ENCODE assay signal across 18 cellular contexts in genomic region chr2:133812826-133813617, GRCh38.
DNase-seq lines count a peak whose midpoint lies in the region; ATAC-seq, FAIRE-seq and TF ChIP-seq lines count a peak whose summit lies in the region.
"Had no signal": no experiment of that assay in that cellular context is flagged by ENCODE, and none has a peak within 500 bp of the region (broad histone marks: within the 10 kb centered on the region; RNA-seq: fewer than 3 reads in every experiment).

No MANE protein-coding gene starts in this region.

- peak; percentile 5 for FAIRE-seq in urothelium cell line (lab: Jason Lieb, UNC)
- FAIRE-seq: HepG2 had no signal

- H3K27ac Mint-ChIP-seq in CD8-positive, alpha-beta memory T cell, result no peak overlapping the region

- no peaks in the 10 kb centered on the region for H3K9me3 ChIP-seq in SK-N-SH
- H3K9me3 ChIP-seq in adipocyte (ENCODE audit: control insufficient read depth, low read length), result no peaks in the 10 kb centered on the region
- no peaks in the 10 kb centered on the region for H3K9me3 ChIP-seq in CD8-positive, alpha-beta memory T cell (ENCODE audit: low read length)
- H3K9me3 ChIP-seq: Peyer's patch had no signal

- no peak for TF ChIP-seq EP300 in SK-N-SH (IDR thresholded peaks at IDR 0.05; ENCODE audit: borderline replicate concordance in 1 of 2, low read depth in 1 of 2, low read length in 1 of 2)

- H3K27me3 ChIP-seq in SK-N-SH (ENCODE audit: insufficient read depth) (no peaks in the 10 kb centered on the region), adipocyte (replicated peaks; ENCODE audit: control insufficient read depth, insufficient read depth, low read length) (no peaks in the 10 kb centered on the region)
- H3K27me3 ChIP-seq in CD8-positive, alpha-beta memory T cell (ENCODE audit: insufficient read depth, low read length, poor library complexity, severe bottlenecking), result no peaks in the 10 kb centered on the region
- H3K27me3 ChIP-seq: Peyer's patch had no signal

- 41% methylated on average over 4 of the region's 4 CpGs for WGBS in SK-N-SH (ENCODE audit: low lambda C conversion rate)

- no peaks in the 10 kb centered on the region for H3K79me2 ChIP-seq in SK-N-SH (ENCODE audit: insufficient read depth)

- no peaks in the 10 kb centered on the region for H3K36me3 ChIP-seq in SK-N-SH (replicated peaks in 1 of 2; ENCODE audit: control insufficient read depth in 1 of 2, insufficient read depth in 2 of 2, low read length in 1 of 2)
- H3K36me3 ChIP-seq in adipocyte (ENCODE audit: control insufficient read depth, insufficient read depth, low read length, severe bottlenecking), result no peaks in the 10 kb centered on the region
- H3K36me3 ChIP-seq in CD8-positive, alpha-beta memory T cell (ENCODE audit: insufficient read depth, low read length), result no peaks in the 10 kb centered on the region
- H3K36me3 ChIP-seq: Peyer's patch had no signal

- no peak for TF ChIP-seq RAD21 in SK-N-SH (IDR thresholded peaks at IDR 0.05; ENCODE audit: low read length)

- CTCF ChIA-PET in SK-N-SH (lab: Yijun Ruan, JAX), result no interaction called here
- CTCF ChIA-PET in CD8-positive, alpha-beta memory T cell (lab: Charles Lee), result no interaction called here

- H3K4me3 Mint-ChIP-seq in CD8-positive, alpha-beta memory T cell, result no peak overlapping the region

- POLR2A ChIA-PET in SK-N-SH (lab: Yijun Ruan, JAX), result no interaction called here
- POLR2A ChIA-PET in CD8-positive, alpha-beta memory T cell (lab: Charles Lee), result no interaction called here

- H3K27me3 Mint-ChIP-seq in CD8-positive, alpha-beta memory T cell, result peaks cover 1 to 17% of the 10 kb centered on the region in 2 donors

- H2AFZ ChIP-seq in SK-N-SH (ENCODE audit: low read depth), result no peak overlapping the region

- no peaks in the 10 kb centered on the region for H3K4me1 Mint-ChIP-seq in CD8-positive, alpha-beta memory T cell

- H3K4me3 ChIP-seq in SK-N-SH (ENCODE audit: low read depth in 2 of 2, low read length in 1 of 2) (no peak overlapping the region), adipocyte (ENCODE audit: low read length) (no peak overlapping the region), fibroblast of the aortic adventitia (ENCODE audit: low read depth, low read length) (no peak overlapping the region)
- no peak overlapping the region for H3K4me3 ChIP-seq in CD8-positive, alpha-beta memory T cell (ENCODE audit: low read length)
- H3K4me3 ChIP-seq: Peyer's patch had no signal

- TF ChIP-seq CTCF in SK-N-SH (IDR thresholded peaks at IDR 0.05) (no peak), fibroblast of the aortic adventitia (IDR thresholded peaks at IDR 0.05; ENCODE audit: insufficient read depth, low read length) (no peak), GM10266 (IDR thresholded peaks at IDR 0.05; ENCODE audit: control insufficient read depth, insufficient read depth, low read depth, missing control alignments) (no peak)

- no peak overlapping the region for H3K9ac ChIP-seq in SK-N-SH
- H3K9ac ChIP-seq in adipocyte (ENCODE audit: low read length), result no peak overlapping the region

- H3K4me2 ChIP-seq in SK-N-SH, result peak overlapping the region; percentile 14; the same call in 1 of the 2 replicates

- no peaks in the 10 kb centered on the region for H4K20me1 ChIP-seq in SK-N-SH (ENCODE audit: insufficient read depth)

- H3F3A ChIP-seq in SK-N-SH (replicated peaks; ENCODE audit: insufficient read depth), result peaks cover 23% of the 10 kb centered on the region

- H3K9me2 ChIP-seq in SK-N-SH, result no peaks in the 10 kb centered on the region

- H3K4me1 ChIP-seq in SK-N-SH (ENCODE audit: control insufficient read depth in 1 of 2, insufficient read depth in 2 of 2, low read depth in 1 of 2, low read length in 1 of 2), result peaks cover 1 to 32% of the 10 kb centered on the region in 2 experiments
- peaks cover 6% of the 10 kb centered on the region for H3K4me1 ChIP-seq in adipocyte (ENCODE audit: control insufficient read depth, insufficient read depth, low read length)
- no peaks in the 10 kb centered on the region for H3K4me1 ChIP-seq in CD8-positive, alpha-beta memory T cell (ENCODE audit: insufficient read depth, low read length)
- H3K4me1 ChIP-seq: Peyer's patch had no signal

- peaks cover 4 to 23% (median 12%) of the 10 kb centered on the region in 5 donors for H3K9me3 Mint-ChIP-seq in CD8-positive, alpha-beta memory T cell

- peaks cover 0 to 4% (median 0%) of the 10 kb centered on the region in 3 donors for H3K36me3 Mint-ChIP-seq in CD8-positive, alpha-beta memory T cell

- peak overlapping the region in 1 of 2 experiments; percentile 60; a peak in 2 of 4 replicates for H3K27ac ChIP-seq in SK-N-SH (ENCODE audit: low read depth in 2 of 2, low read length in 1 of 2)
- H3K27ac ChIP-seq in CD8-positive, alpha-beta memory T cell (ENCODE audit: low read depth, low read length), result no peak overlapping the region
- H3K27ac ChIP-seq: 22Rv1, Peyer's patch had no signal

- no peak for ATAC-seq in SK-N-SH treated with all-trans-retinoic acid at 6 μM for 48 hours
- ATAC-seq: HepG2, left colon had no signal

- no peak for DNase-seq in SK-N-SH
- DNase-seq in adipocyte (ENCODE audit: low read depth), result peak; percentile 35
- peak; percentile 64 for DNase-seq in fibroblast of the aortic adventitia (ENCODE audit: low read depth)
- DNase-seq in urothelium cell line (ENCODE audit: low spot score), result peak; percentile 47
- DNase-seq in hepatic stellate cell (ENCODE audit: low spot score), result no peak
- no peak for DNase-seq in GM10266 (ENCODE audit: extremely low spot score)
- no peak for DNase-seq in CD8-positive, alpha-beta memory T cell
- DNase-seq: activated CD4-positive, alpha-beta T cell treated with anti-CD3 and anti-CD28 coated beads for 1 hour; activated naive CD4-positive, alpha-beta T cell; central memory CD4-positive, alpha-beta T cell; COR-L47; left colon; NCI-H2107; NCI-H774; Peyer's patch had no signal

TF ChIP-seq in SK-N-SH, 30 proteins besides CTCF, POLR2A, EP300 and RAD21:
- TF ChIP-seq NRF1 (IDR thresholded peaks at IDR 0.05; ENCODE audit: low read depth, low read length), result no peak
- TF ChIP-seq FOSL2 (IDR thresholded peaks at IDR 0.05; ENCODE audit: borderline replicate concordance, low read depth), result peak; percentile 47; the same call in 1 of the 2 replicates
- peak; percentile 26; the same call in 1 of the 2 replicates for TF ChIP-seq PBX3 (IDR thresholded peaks at IDR 0.05)
- peak; percentile 18; the same call in 1 of the 2 replicates for TF ChIP-seq JUND (IDR thresholded peaks at IDR 0.05)
- TF ChIP-seq, protein P1, sequence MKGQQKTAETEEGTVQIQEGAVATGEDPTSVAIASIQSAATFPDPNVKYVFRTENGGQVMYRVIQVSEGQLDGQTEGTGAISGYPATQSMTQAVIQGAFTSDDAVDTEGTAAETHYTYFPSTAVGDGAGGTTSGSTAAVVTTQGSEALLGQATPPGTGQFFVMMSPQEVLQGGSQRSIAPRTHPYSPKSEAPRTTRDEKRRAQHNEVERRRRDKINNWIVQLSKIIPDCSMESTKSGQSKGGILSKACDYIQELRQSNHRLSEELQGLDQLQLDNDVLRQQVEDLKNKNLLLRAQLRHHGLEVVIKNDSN (IDR thresholded peaks at IDR 0.05; ENCODE audit: borderline replicate concordance, low read depth), result no peak
- TF ChIP-seq TCF12 (IDR thresholded peaks at IDR 0.05), result peak; percentile 47; the same call in 1 of the 2 replicates
- no peak for TF ChIP-seq GATA2 (CRISPR knock-in tag; IDR thresholded peaks at IDR 0.05)
- TF ChIP-seq NFIC (IDR thresholded peaks at IDR 0.05; ENCODE audit: borderline replicate concordance), result peak; percentile 15; the same call in 1 of the 2 replicates

TF ChIP-seq in SK-N-SH treated with all-trans-retinoic acid at 6 μM for 48 hours, 23 proteins besides CTCF, POLR2A, EP300 and RAD21:
- TF ChIP-seq PATZ1 (CRISPR knock-in tag; IDR thresholded peaks at IDR 0.05; ENCODE audit: borderline replicate concordance) (no peak), ARNTL (CRISPR knock-in tag; IDR thresholded peaks at IDR 0.05; ENCODE audit: borderline replicate concordance, low read depth) (no peak), ZFP30 (CRISPR knock-in tag; IDR thresholded peaks at IDR 0.05) (no peak), ISL1 (CRISPR knock-in tag; IDR thresholded peaks at IDR 0.05) (no peak), TSHZ2 (CRISPR knock-in tag; IDR thresholded peaks at IDR 0.05) (no peak), ZNF565 (CRISPR knock-in tag; conservative IDR thresholded peaks at IDR 0.05; ENCODE audit: low read depth) (no peak)

Comparison
In these comparisons a context has a peak if more than half of its experiments do, and no peak if none do; other contexts are left out.
1. DNase-seq: peak in adipocyte (single experiment), fibroblast of the aortic adventitia (single experiment) and urothelium cell line (single experiment); none in SK-N-SH (single experiment), hepatic stellate cell (single experiment), GM10266 (single experiment) and CD8-positive, alpha-beta memory T cell (0 of 5).